ENCODE assay signal across 8 cellular contexts in genomic region chr19:42217522-42218442, GRCh38. TPM values are rescaled to one million over a fixed set of nuclear protein-coding genes. Genes with fewer than 3 reads are reported as not detected.
DNase-seq lines count a peak whose midpoint lies in the region; ATAC-seq and TF ChIP-seq lines count a peak whose summit lies in the region.

DEDD2 (minus strand) TSS chr19:42217677; CDS start chr19:42217007, 670 bp downstream.

- no peaks in the 10 kb centered on the region for H3K27me3 ChIP-seq in PC-9 (ENCODE audit: insufficient read depth, low read depth)
- no peaks in the 10 kb centered on the region for H3K27me3 ChIP-seq in mucosa of stomach (ENCODE audit: control insufficient read depth, insufficient read depth, low read length)

- CTCF ChIA-PET in PC-9 (lab: Charles Lee) = interaction anchor here (0.6 kb wide), 1 partner anchor 9 kb away, joined by 3 read pairs; no protein-coding TSS in a partner anchor

- H3K79me2 ChIP-seq in PC-9 (ENCODE audit: low read depth) = peaks cover 90% of the 10 kb centered on the region

- H3K27ac ChIP-seq in PC-9 = peak within 1 kb of the TSS; percentile 75

- intact Hi-C loops in PC-9 (cut with micrococcal nuclease; ENCODE audit: unreplicated experiment) = loop anchor here (1.0 to 5.0 kb wide), 3 partner anchors 10 to 65 kb away; no protein-coding TSS in a partner anchor

- peak within 1 kb of the TSS; percentile 95 for H3K4me3 ChIP-seq in Jurkat, Clone E6-1 (ENCODE audit: low read length)
- H3K4me3 ChIP-seq in PC-9 = peak within 1 kb of the TSS; percentile 75
- peak within 1 kb of the TSS; percentile 77 for H3K4me3 ChIP-seq in epithelial cell of proximal tubule (ENCODE audit: low read depth, low read length)
- H3K4me3 ChIP-seq in mucosa of stomach (ENCODE audit: low read length) = peak within 1 kb of the TSS; percentile 81

- H3F3A ChIP-seq in PC-9 (ENCODE audit: insufficient read depth, low read depth) = peaks cover 10% of the 10 kb centered on the region; the same call in 1 of the 2 replicates

- DNase-seq in DMS 273 treated with DMSO at 0.1 percent for 48 hours (lab: John Stamatoyannopoulos, UW) (peak; percentile 86), PC-9 (peak; percentile 90 to 99), epithelial cell of proximal tubule (ENCODE audit: low read depth) (peak; percentile 70)
- peak; percentile 97 for DNase-seq in Jurkat, Clone E6-1 (ENCODE audit: low read depth, low spot score)
- peak; percentile 100 for DNase-seq in activated T-cell treated with anti-CD3 and anti-CD28 coated beads, Interleukin-2, amount 50 U/mL, for 1 hour
- DNase-seq in stimulated activated CD8-positive, alpha-beta memory T cell treated with anti-CD3 and anti-CD28 coated beads, Interleukin-7, amount 100 ng/mL, for 1 hour (ENCODE audit: low read depth in 2 of 2) = peak; percentile 100

- H3K9me3 ChIP-seq in PC-9 (ENCODE audit: insufficient read depth, low read depth) (no peaks in the 10 kb centered on the region), mucosa of stomach (ENCODE audit: control insufficient read depth, low read length) (no peaks in the 10 kb centered on the region)

- peak within 1 kb of the TSS; percentile 89 for H3K4me2 ChIP-seq in PC-9

- H3K9me2 ChIP-seq in PC-9 (ENCODE audit: insufficient read depth) = no peaks in the 10 kb centered on the region

- POLR2A ChIA-PET in PC-9 (lab: Charles Lee; ENCODE audit: unreplicated experiment) = no interaction called here

- H3K36me3 ChIP-seq in PC-9 (ENCODE audit: low read depth) (peaks cover 17% of the 10 kb centered on the region), mucosa of stomach (ENCODE audit: control insufficient read depth, insufficient read depth, low read length) (peaks cover 5% of the 10 kb centered on the region)

- TF ChIP-seq CTCF in PC-9 (conservative IDR thresholded peaks at IDR 0.05) (no peak), epithelial cell of proximal tubule (conservative IDR thresholded peaks at IDR 0.05; ENCODE audit: low read depth, low read length) (no peak)

- H3K9ac ChIP-seq in mucosa of stomach (ENCODE audit: low read length) = peak within 1 kb of the TSS; percentile 96

- H4K20me1 ChIP-seq in PC-9 (ENCODE audit: insufficient read depth) = peaks cover 28% of the 10 kb centered on the region

- peak within 1 kb of the TSS; percentile 81 for H2AFZ ChIP-seq in PC-9

- H3K4me1 ChIP-seq in PC-9 (replicated peaks; ENCODE audit: insufficient read depth) (peaks cover 39% of the 10 kb centered on the region), mucosa of stomach (ENCODE audit: control insufficient read depth, insufficient read depth, low read length) (peaks cover 47% of the 10 kb centered on the region)

- BruUV-seq in PC-9 (replicated peaks; lab: Mats Ljungman, UMichigan) = TSS peak; percentile 16

- ATAC-seq in GM21619 (IDR thresholded peaks at IDR 0.05; ENCODE audit: unreplicated experiment) = peak; percentile 51

RNA-seq across cellular contexts. Expression of gene DEDD2, which starts in this region (rescaled TPM):
- 37.5 TPM for polyA plus RNA-seq in Jurkat, Clone E6-1 (2012; ENCODE audit: insufficient read depth, insufficient read length)
- total RNA-seq in PC-9 (2021) = 45.6 and 49.6 TPM in 2 replicates
- total RNA-seq in epithelial cell of proximal tubule = 29.9 and 56.4 TPM in 2 replicates

Comparison
In these comparisons a context has a peak if more than half of its experiments do, and no peak if none do; other contexts are left out.
1. Peak in every context shown above with its lines: DNase-seq, ATAC-seq, H3K4me3 ChIP-seq and H3K27ac ChIP-seq.